ENCODE assay signal across 8 cellular contexts in the genomic region with DNA sequence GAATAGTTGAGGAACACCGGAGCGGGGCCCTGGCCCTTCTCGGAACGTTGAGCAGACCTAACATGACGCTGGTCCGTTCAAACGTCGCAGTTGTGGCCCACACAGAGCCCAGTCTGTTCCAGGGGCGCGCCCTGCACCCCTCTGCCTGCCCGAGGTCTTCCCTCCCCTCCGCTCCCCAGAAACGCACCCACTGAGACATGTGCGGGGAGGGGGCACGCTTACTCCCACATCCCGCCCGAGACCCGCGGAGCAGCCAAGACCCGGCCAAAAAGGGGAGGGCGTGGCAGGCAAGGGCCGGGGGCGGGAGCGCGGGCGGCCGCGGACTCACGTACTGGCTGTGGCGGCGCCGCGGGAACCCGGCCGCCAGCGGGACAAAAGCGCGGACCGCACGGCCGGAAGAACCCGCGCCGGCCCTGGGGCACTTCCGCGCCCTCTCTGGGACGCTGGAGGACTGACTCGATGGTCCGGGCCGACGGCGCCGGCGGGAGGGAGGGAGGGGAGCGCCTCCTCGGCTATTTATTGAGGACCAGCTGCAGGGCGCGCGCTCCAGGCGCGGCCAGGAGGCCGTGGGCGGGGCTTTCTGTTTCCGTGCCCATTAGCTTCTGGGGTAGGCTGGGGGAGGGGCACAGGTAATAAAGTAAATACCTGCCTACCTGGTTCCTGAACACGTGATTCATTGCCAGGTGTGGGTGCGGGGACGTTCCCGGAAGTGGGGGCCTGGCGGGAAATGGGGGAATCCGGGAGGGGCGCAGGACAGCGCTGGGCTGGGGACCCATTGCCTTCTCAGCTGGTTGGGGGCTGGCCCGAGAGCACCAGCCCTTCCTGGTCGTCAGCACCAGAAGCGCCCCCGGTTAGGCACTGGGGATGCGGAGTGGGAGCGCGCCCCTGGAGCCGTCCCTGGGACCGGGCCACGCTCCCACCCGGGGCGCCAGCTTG. TPM values are rescaled to one million over a fixed set of nuclear protein-coding genes. Genes with fewer than 3 reads are reported as not detected.
A peak's percentile ranks its signal among the peaks of the same experiment; 100 is the strongest.
DNase-seq lines count a peak whose midpoint lies in the region; TF ChIP-seq lines count a peak whose summit lies in the region.

A gene (minus strand): TSS at position 390 of the 936 bp plus-strand sequence. CDS start 57 bp downstream, at position 333.

- peak within 1 kb of the TSS; percentile 95 for H3K4me3 Mint-ChIP-seq in activated naive CD4-positive, alpha-beta T cell treated with anti-CD3 and anti-CD28 coated beads for 36 hours

- H3K4me1 Mint-ChIP-seq in activated naive CD4-positive, alpha-beta T cell treated with anti-CD3 and anti-CD28 coated beads for 36 hours (ENCODE audit: low read depth), result peaks cover 19% of the 10 kb centered on the region

- no peaks in the 10 kb centered on the region for H3K9me3 Mint-ChIP-seq in activated naive CD4-positive, alpha-beta T cell treated with anti-CD3 and anti-CD28 coated beads for 36 hours

- TF ChIP-seq CTCF in HFF-Myc (IDR thresholded peaks at IDR 0.05; ENCODE audit: low read depth, low read length, missing control alignments), result no peak

- DNase-seq in GM04504 (ENCODE audit: low read depth), result peak; percentile 76
- DNase-seq in HFF-Myc (ENCODE audit: extremely low read depth, low read depth), result peak; percentile 50
- peak; percentile 90 for DNase-seq in MV-4-11 (lab: John Stamatoyannopoulos, UW)
- DNase-seq in SK-N-DZ (ENCODE audit: low spot score), result peak; percentile 91
- peak; percentile 86 for DNase-seq in activated naive CD4-positive, alpha-beta T cell treated with anti-CD3 and anti-CD28 coated beads for 36 hours
- DNase-seq in germinal center (ENCODE audit: low spot score), result peak; percentile 91
- peak in 55 of 56 donors; percentile 22 to 91 (median 77) for DNase-seq in nucleus accumbens (lab: John Stamatoyannopoulos, UW)
- peak; percentile 85 for DNase-seq in superior temporal gyrus (ENCODE audit: extremely low spot score)

- intact Hi-C loops in activated naive CD4-positive, alpha-beta T cell treated with anti-CD3 and anti-CD28 coated beads for 36 hours (cut with micrococcal nuclease), result loop anchor here (1.0 to 5.0 kb wide), 8 partner anchors 29 to 401 kb away; a partner anchor contains a TSS

- peak within 1 kb of the TSS; percentile 89 for H3K27ac Mint-ChIP-seq in activated naive CD4-positive, alpha-beta T cell treated with anti-CD3 and anti-CD28 coated beads for 36 hours

- CTCF ChIA-PET in activated naive CD4-positive, alpha-beta T cell treated with anti-CD3 and anti-CD28 coated beads for 36 hours (lab: Charles Lee), result interaction anchor here (0.9 to 1.0 kb wide), 3 partner anchors 11 to 77 kb away, joined by 3 to 4 read pairs (median 4); no protein-coding TSS in a partner anchor

- no peaks in the 10 kb centered on the region for H3K27me3 Mint-ChIP-seq in activated naive CD4-positive, alpha-beta T cell treated with anti-CD3 and anti-CD28 coated beads for 36 hours (ENCODE audit: low read depth)

- peak within 1 kb of the TSS; percentile 88 for H3K4me3 ChIP-seq in HFF-Myc (replicated peaks; ENCODE audit: low read depth, low read length)

- peaks cover 14% of the 10 kb centered on the region for H3K36me3 Mint-ChIP-seq in activated naive CD4-positive, alpha-beta T cell treated with anti-CD3 and anti-CD28 coated beads for 36 hours (ENCODE audit: low read depth)

RNA-seq across cellular contexts. Expression of the gene that starts here (rescaled TPM):
- 22.9 and 31.3 TPM in 2 replicates for polyA plus RNA-seq in SK-N-DZ (2014; cell fraction: cytosol; rRNA removed)
- 42.3 and 55.6 TPM in 2 replicates for polyA plus RNA-seq in SK-N-DZ (2014; cell fraction: nucleus; rRNA removed)
- 10 to 100 TPM; 21.5 to 23.6 TPM for total RNA-seq in activated naive CD4-positive, alpha-beta T cell treated with anti-CD3 and anti-CD28 coated beads for 36 hours

Comparison
In these comparisons a context has a peak if more than half of its experiments do, and no peak if none do; other contexts are left out.
1. Peak in every context shown above with its lines: DNase-seq and H3K4me3 ChIP-seq.